In the genomic region with DNA sequence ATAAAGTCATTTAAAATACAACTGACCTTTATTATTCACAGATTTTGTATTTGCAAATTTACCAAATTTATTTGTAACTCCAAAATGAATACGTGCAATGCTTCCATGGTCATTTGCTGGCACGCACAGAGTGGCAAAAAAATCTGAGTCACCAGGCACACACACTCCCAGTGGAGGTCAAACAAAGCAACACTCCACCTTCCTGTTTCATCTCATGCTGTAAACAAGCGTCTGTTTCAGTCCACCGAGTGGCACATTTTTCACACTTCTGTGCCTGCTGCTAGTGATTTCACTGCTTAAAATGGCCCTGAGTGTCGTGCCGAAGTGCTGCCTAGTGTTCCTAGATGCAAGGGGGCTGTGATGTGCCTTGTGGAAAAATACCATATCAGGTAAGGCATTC, we compare ENCODE assay signal across 1 cellular context.
TF ChIP-seq lines count a peak whose summit lies in the region.

No MANE protein-coding gene starts in this region.

TF ChIP-seq in A549, 52 proteins besides CTCF, POLR2A, EP300 and RAD21:
- TF ChIP-seq SMC3 (IDR thresholded peaks at IDR 0.05) (no peak), NFE2L2 (conservative IDR thresholded peaks at IDR 0.05; ENCODE audit: low read length) (no peak), JUN (IDR thresholded peaks at IDR 0.05) (no peak), JUNB (IDR thresholded peaks at IDR 0.05) (no peak)
- TF ChIP-seq, protein P1, sequence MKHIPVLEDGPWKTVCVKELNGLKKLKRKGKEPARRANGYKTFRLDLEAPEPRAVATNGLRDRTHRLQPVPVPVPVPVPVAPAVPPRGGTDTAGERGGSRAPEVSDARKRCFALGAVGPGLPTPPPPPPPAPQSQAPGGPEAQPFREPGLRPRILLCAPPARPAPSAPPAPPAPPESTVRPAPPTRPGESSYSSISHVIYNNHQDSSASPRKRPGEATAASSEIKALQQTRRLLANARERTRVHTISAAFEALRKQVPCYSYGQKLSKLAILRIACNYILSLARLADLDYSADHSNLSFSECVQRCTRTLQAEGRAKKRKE (CRISPR knock-in tag; IDR thresholded peaks at IDR 0.05; ENCODE audit: low read depth), result no peak
- TF ChIP-seq, protein P2, sequence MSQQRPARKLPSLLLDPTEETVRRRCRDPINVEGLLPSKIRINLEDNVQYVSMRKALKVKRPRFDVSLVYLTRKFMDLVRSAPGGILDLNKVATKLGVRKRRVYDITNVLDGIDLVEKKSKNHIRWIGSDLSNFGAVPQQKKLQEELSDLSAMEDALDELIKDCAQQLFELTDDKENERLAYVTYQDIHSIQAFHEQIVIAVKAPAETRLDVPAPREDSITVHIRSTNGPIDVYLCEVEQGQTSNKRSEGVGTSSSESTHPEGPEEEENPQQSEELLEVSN (IDR thresholded peaks at IDR 0.05; ENCODE audit: borderline replicate concordance, low read depth), result no peak
